1 cellular context compared by ENCODE assay signal in genomic region chrX:43880439-43880838, GRCh38.
TF ChIP-seq lines count a peak whose summit lies in the region.

No MANE protein-coding gene starts in this region.

TF ChIP-seq in GM23338, 12 proteins besides CTCF, POLR2A, EP300 and RAD21 (continued from another document):
- TF ChIP-seq ZNF462 (CRISPR knock-in tag; IDR thresholded peaks at IDR 0.05) (no peak), ZNF114 (CRISPR knock-in tag; IDR thresholded peaks at IDR 0.05) (no peak), POLR2AphosphoS5 (IDR thresholded peaks at IDR 0.05; ENCODE audit: low read depth) (no peak), ETS1 (IDR thresholded peaks at IDR 0.05) (no peak), STAT1 (IDR thresholded peaks at IDR 0.05; ENCODE audit: unreplicated experiment) (no peak), NANOG (IDR thresholded peaks at IDR 0.05; ENCODE audit: borderline replicate concordance) (no peak)
